In the genomic region with DNA sequence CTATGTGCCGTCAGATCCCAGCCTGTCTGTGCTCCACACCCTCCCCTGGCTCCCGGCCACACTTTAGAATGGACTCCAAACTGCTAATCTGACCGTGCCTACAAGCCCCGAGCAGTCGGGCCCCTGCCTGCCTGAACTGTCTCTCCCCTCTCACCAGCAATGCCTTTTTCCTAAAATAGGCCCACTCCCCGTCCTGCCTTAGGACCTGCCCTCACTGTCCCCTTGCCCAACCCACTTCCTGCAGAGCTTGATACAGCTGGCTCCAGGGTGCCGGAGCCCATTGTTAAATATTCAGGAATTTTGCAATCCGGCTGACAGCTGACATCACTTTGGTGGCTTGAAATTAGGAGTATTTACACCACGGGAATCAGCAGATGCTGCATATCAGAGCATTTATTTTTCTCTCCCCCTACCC, we compare ENCODE assay signal across 16 cellular contexts. TPM values are rescaled to one million over a fixed set of nuclear protein-coding genes. Genes with fewer than 3 reads are reported as not detected.
DNase-seq lines count a peak whose midpoint lies in the region; ATAC-seq and TF ChIP-seq lines count a peak whose summit lies in the region.
"Had no signal": no experiment of that assay in that cellular context is flagged by ENCODE, and none has a peak within 500 bp of the region (broad histone marks: within the 10 kb centered on the region; RNA-seq: fewer than 3 reads in every experiment).

No MANE protein-coding gene starts in this region.

- TF ChIP-seq POLR2A in gastrocnemius medialis (IDR thresholded peaks at IDR 0.05), result no peak
- TF ChIP-seq POLR2A in prostate gland (IDR thresholded peaks at IDR 0.05), result no peak

- TF ChIP-seq CTCF in HEK293 (tag by site-specific recombination; IDR thresholded peaks at IDR 0.05) (no peak), endothelial cell (IDR thresholded peaks at IDR 0.05; ENCODE audit: unreplicated experiment) (no peak), gastrocnemius medialis (IDR thresholded peaks at IDR 0.05 in 4 of 5, conservative IDR thresholded peaks at IDR 0.05 in 1 of 5) (no peak), GM13976 (IDR thresholded peaks at IDR 0.05; ENCODE audit: borderline replicate concordance, control extremely low read depth, extremely low read depth, insufficient read depth, missing control alignments) (no peak), prostate gland (IDR thresholded peaks at IDR 0.05) (no peak)

- DNase-seq in endothelial cell (ENCODE audit: low spot score) (no peak), gastrocnemius medialis (no peak), GM13976 (ENCODE audit: low spot score) (no peak), activated gamma-delta T cell (lab: John Stamatoyannopoulos, UW) (no peak), prostate gland (ENCODE audit: low spot score) (no peak)
- DNase-seq: activated T-cell treated with anti-CD3 and anti-CD28 coated beads, Interleukin-2, amount 50 U/mL, for 1 hour; Calu3; NCI-H1694 treated with DMSO at 0.1 percent for 48 hours; NCI-H524; substantia nigra had no signal

- H3K27me3 Mint-ChIP-seq in endothelial cell (ENCODE audit: unreplicated experiment), result no peaks in the 10 kb centered on the region

- intact Hi-C loops in gastrocnemius medialis (cut with DNase I; ENCODE audit: low total_unique reads) (no loop called here), prostate gland (cut with DNase I) (no loop called here)

- H3K9me3 ChIP-seq in HEK293 (ENCODE audit: control insufficient read depth, insufficient read depth, low read depth, low read length) (no peaks in the 10 kb centered on the region), iPS-20b (ENCODE audit: insufficient read depth, low read depth, low read length) (no peaks in the 10 kb centered on the region), gastrocnemius medialis (no peaks in the 10 kb centered on the region), prostate gland (no peaks in the 10 kb centered on the region)
- H3K9me3 ChIP-seq: neutrophil had no signal

- peak overlapping the region; percentile 79 for H3K27ac Mint-ChIP-seq in endothelial cell (ENCODE audit: unreplicated experiment)
- H3K27ac Mint-ChIP-seq: T-helper 1 cell treated with Interleukin-12 subunit alpha and Interleukin-12 subunit beta and Interleukin-4 antibody, amounts not matched to agents 30 μg/mL and 1 μg/mL, for 36 hours had no signal

- H3K4me3 ChIP-seq in HEK293 (ENCODE audit: low read depth, low read length) (no peak overlapping the region), iPS-20b (ENCODE audit: low read length) (no peak overlapping the region), gastrocnemius medialis (no peak overlapping the region), prostate gland (no peak overlapping the region)

- H3K36me3 Mint-ChIP-seq in endothelial cell (ENCODE audit: low read depth, unreplicated experiment), result no peaks in the 10 kb centered on the region

- H3K27me3 ChIP-seq in iPS-20b (ENCODE audit: insufficient read depth, low read length) (no peaks in the 10 kb centered on the region), gastrocnemius medialis (no peaks in the 10 kb centered on the region), prostate gland (replicated peaks; ENCODE audit: insufficient read depth) (no peaks in the 10 kb centered on the region)

- H3K9me3 Mint-ChIP-seq in endothelial cell (ENCODE audit: unreplicated experiment), result no peaks in the 10 kb centered on the region
- H3K9me3 Mint-ChIP-seq: T-helper 1 cell treated with Interleukin-12 subunit alpha and Interleukin-12 subunit beta and Interleukin-4 antibody, amounts not matched to agents 30 μg/mL and 1 μg/mL, for 36 hours had no signal

- POLR2A ChIA-PET in HEK293 (lab: Yijun Ruan, JAX), result no interaction called here

- H3K4me3 Mint-ChIP-seq in endothelial cell (ENCODE audit: unreplicated experiment), result no peak overlapping the region
- H3K4me3 Mint-ChIP-seq: T-helper 1 cell treated with Interleukin-12 subunit alpha and Interleukin-12 subunit beta and Interleukin-4 antibody, amounts not matched to agents 30 μg/mL and 1 μg/mL, for 36 hours had no signal

- 78% methylated on average over 9 of the region's 9 CpGs for WGBS in prostate gland

- H3K9ac ChIP-seq in iPS-20b (ENCODE audit: low read depth, low read length), result peak overlapping the region; percentile 12; the same call in 1 of the 2 replicates

- H3K4me1 Mint-ChIP-seq in endothelial cell (ENCODE audit: unreplicated experiment), result peaks cover 45% of the 10 kb centered on the region

- in situ Hi-C loops in gastrocnemius medialis (cut with MboI; ENCODE audit: low sequenced_read_pairs in 4 of 4) (loop anchor here in 3 of 4 donors (10.0 to 25.0 kb wide), 3 partner anchors 135 to 145 kb away; no protein-coding TSS in a partner anchor), GM13976 (cut with MboI; ENCODE audit: low sequenced_read_pairs, unreplicated experiment) (no loop called here)

- CTCF ChIA-PET in HEK293 (lab: Yijun Ruan, JAX), result interaction anchor here (0.6 kb wide), 2 partner anchors 86 to 168 kb away, joined by 3 to 4 read pairs; no protein-coding TSS in a partner anchor

- H3K4me1 ChIP-seq in HEK293 (ENCODE audit: control insufficient read depth, insufficient read depth, low read length) (peaks cover 4% of the 10 kb centered on the region; the same call in 1 of the 2 replicates), iPS-20b (ENCODE audit: insufficient read depth, low read length) (peaks cover 39% of the 10 kb centered on the region), gastrocnemius medialis (peaks cover 68 to 80% of the 10 kb centered on the region in 2 donors), prostate gland (replicated peaks) (no peaks in the 10 kb centered on the region)

- no peak for ATAC-seq in gastrocnemius medialis
- ATAC-seq in activated CD4-positive, CD25-positive, alpha-beta regulatory T cell treated with anti-CD3 and anti-CD28 coated beads, Interleukin-2, amount 50 U/mL, for 24 hours, result no peak
- ATAC-seq: HCT116 had no signal

- H3K36me3 ChIP-seq in HEK293 (ENCODE audit: control insufficient read depth in 2 of 2, insufficient read depth in 1 of 2, low read length in 2 of 2), result peaks cover 0 to 5% of the 10 kb centered on the region in 2 experiments; a peak in 1 of 3 replicates
- H3K36me3 ChIP-seq in iPS-20b (ENCODE audit: insufficient read depth, low read depth, low read length), result 0 out of 2 replicates have a peak, but pooled peaks cover 3% of the 10 kb centered on the region
- no peaks in the 10 kb centered on the region for H3K36me3 ChIP-seq in gastrocnemius medialis
- no peaks in the 10 kb centered on the region for H3K36me3 ChIP-seq in prostate gland
- H3K36me3 ChIP-seq: neutrophil had no signal

- H3K27ac ChIP-seq in HEK293 (ENCODE audit: extremely low read depth, low read depth, low read length) (no peak overlapping the region), iPS-20b (ENCODE audit: low read length) (no peak overlapping the region), gastrocnemius medialis (peak overlapping the region; percentile 90 to 95 (median 94)), prostate gland (no peak overlapping the region)
- H3K27ac ChIP-seq: neutrophil had no signal

TF ChIP-seq in HEK293, 187 proteins besides CTCF, POLR2A, EP300 and RAD21 (continues in another document):
- TF ChIP-seq ZNF37A (tag by site-specific recombination; IDR thresholded peaks at IDR 0.05), result no peak
- no peak for TF ChIP-seq YY1 (tag by site-specific recombination; IDR thresholded peaks at IDR 0.05)
- TF ChIP-seq, protein P1, sequence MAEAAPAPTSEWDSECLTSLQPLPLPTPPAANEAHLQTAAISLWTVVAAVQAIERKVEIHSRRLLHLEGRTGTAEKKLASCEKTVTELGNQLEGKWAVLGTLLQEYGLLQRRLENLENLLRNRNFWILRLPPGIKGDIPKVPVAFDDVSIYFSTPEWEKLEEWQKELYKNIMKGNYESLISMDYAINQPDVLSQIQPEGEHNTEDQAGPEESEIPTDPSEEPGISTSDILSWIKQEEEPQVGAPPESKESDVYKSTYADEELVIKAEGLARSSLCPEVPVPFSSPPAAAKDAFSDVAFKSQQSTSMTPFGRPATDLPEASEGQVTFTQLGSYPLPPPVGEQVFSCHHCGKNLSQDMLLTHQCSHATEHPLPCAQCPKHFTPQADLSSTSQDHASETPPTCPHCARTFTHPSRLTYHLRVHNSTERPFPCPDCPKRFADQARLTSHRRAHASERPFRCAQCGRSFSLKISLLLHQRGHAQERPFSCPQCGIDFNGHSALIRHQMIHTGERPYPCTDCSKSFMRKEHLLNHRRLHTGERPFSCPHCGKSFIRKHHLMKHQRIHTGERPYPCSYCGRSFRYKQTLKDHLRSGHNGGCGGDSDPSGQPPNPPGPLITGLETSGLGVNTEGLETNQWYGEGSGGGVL (tag by site-specific recombination; IDR thresholded peaks at IDR 0.05), result no peak
- TF ChIP-seq, protein P2, sequence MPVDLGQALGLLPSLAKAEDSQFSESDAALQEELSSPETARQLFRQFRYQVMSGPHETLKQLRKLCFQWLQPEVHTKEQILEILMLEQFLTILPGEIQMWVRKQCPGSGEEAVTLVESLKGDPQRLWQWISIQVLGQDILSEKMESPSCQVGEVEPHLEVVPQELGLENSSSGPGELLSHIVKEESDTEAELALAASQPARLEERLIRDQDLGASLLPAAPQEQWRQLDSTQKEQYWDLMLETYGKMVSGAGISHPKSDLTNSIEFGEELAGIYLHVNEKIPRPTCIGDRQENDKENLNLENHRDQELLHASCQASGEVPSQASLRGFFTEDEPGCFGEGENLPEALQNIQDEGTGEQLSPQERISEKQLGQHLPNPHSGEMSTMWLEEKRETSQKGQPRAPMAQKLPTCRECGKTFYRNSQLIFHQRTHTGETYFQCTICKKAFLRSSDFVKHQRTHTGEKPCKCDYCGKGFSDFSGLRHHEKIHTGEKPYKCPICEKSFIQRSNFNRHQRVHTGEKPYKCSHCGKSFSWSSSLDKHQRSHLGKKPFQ (tag by site-specific recombination; IDR thresholded peaks at IDR 0.05), result no peak
- TF ChIP-seq, protein P3, sequence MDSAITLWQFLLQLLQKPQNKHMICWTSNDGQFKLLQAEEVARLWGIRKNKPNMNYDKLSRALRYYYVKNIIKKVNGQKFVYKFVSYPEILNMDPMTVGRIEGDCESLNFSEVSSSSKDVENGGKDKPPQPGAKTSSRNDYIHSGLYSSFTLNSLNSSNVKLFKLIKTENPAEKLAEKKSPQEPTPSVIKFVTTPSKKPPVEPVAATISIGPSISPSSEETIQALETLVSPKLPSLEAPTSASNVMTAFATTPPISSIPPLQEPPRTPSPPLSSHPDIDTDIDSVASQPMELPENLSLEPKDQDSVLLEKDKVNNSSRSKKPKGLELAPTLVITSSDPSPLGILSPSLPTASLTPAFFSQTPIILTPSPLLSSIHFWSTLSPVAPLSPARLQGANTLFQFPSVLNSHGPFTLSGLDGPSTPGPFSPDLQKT (IDR thresholded peaks at IDR 0.05; ENCODE audit: borderline replicate concordance, low read depth, low read length), result no peak
- no peak for TF ChIP-seq ZNF747 (tag by site-specific recombination; IDR thresholded peaks at IDR 0.05)
- no peak for TF ChIP-seq ZNF274 (IDR thresholded peaks at IDR 0.05; ENCODE audit: low read length)
- TF ChIP-seq ZNF274 (tag by site-specific recombination; IDR thresholded peaks at IDR 0.05; ENCODE audit: borderline replicate concordance), result no peak
- TF ChIP-seq ZNF48 (tag by site-specific recombination; IDR thresholded peaks at IDR 0.05), result no peak
- TF ChIP-seq ZNF133 (tag by site-specific recombination; IDR thresholded peaks at IDR 0.05), result no peak

RNA-seq across cellular contexts. Expression of gene MN1, which starts 21.4 kb away (rescaled TPM):
- 9.9 TPM for total RNA-seq in endothelial cell (ENCODE audit: unreplicated experiment)
- 10 to 100 TPM in 3 of 4 donors, 1 to 10 TPM in 1; 8.8 to 40.0 (median 36.6) TPM for total RNA-seq in gastrocnemius medialis
- 1 to 10 TPM; 5.5 to 5.8 TPM for total RNA-seq in prostate gland

Comparison
In these comparisons a context has a peak if more than half of its experiments do, and no peak if none do; other contexts are left out.
1. H3K27ac ChIP-seq: peak in gastrocnemius medialis (4 of 4); none in HEK293 (single experiment), iPS-20b (single experiment) and prostate gland (0 of 2).